ENCODE assay signal across 10 cellular contexts in the genomic region with DNA sequence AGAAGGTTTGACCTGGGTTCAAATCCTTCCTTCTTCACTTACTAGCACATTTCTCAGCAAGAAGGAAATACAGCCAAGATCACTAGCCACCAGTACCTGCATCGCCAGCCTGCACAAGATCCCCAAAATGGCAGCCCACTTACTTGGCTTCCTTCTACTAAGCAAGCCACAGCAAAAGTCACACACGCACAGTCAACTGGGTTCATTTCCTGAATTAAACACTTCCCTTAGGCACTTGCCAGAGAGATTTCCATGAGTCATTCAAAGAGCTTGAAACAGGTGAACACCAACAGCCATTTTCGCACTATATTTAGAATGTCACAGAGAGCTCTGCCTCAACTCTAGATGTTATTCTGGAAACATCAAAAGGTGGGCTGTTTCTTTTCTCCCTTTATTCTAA. TPM values are rescaled to one million over a fixed set of nuclear protein-coding genes. Genes with fewer than 3 reads are reported as not detected.
DNase-seq lines count a peak whose midpoint lies in the region; ATAC-seq, FAIRE-seq and TF ChIP-seq lines count a peak whose summit lies in the region.
"Had no signal": no experiment of that assay in that cellular context is flagged by ENCODE, and none has a peak within 500 bp of the region (broad histone marks: within the 10 kb centered on the region; RNA-seq: fewer than 3 reads in every experiment).

No MANE protein-coding gene starts in this region.

- no peak overlapping the region for H3K4me3 ChIP-seq in colonic mucosa

- no peaks in the 10 kb centered on the region for H3K36me3 ChIP-seq in colonic mucosa

- no peaks in the 10 kb centered on the region for H3K27me3 ChIP-seq in colonic mucosa

- FAIRE-seq in RCC 7860 (lab: Jason Lieb, UNC) (no peak), D721Med (lab: Jason Lieb, UNC) (no peak)

- no peaks in the 10 kb centered on the region for H3K4me1 ChIP-seq in colonic mucosa

- DNase-seq in GM10266 (ENCODE audit: extremely low spot score): peak; percentile 56
- DNase-seq in posterior vena cava (ENCODE audit: low spot score): peak; percentile 3
- DNase-seq in colonic mucosa: no peak
- DNase-seq in NCI-H2227 (lab: John Stamatoyannopoulos, UW; ENCODE audit: unreplicated experiment): no peak
- DNase-seq in RCC 7860 (ENCODE audit: low spot score): no peak
- DNase-seq in D721Med (ENCODE audit: insufficient read length, low spot score): no peak
- DNase-seq: NCI-H1417 treated with DMSO at 0.1 percent for 48 hours had no signal

- H3K9ac ChIP-seq in colonic mucosa (ENCODE audit: low read depth in 2 of 2, low read length in 2 of 2): no peak overlapping the region

- H3K27ac ChIP-seq in angular gyrus (ENCODE audit: low read depth, low read length) (peak overlapping the region; percentile 60), colonic mucosa (no peak overlapping the region)

- no peaks in the 10 kb centered on the region for H3K9me3 ChIP-seq in colonic mucosa

- TF ChIP-seq CTCF in GM10266 (IDR thresholded peaks at IDR 0.05; ENCODE audit: control insufficient read depth, insufficient read depth, low read depth, missing control alignments) (no peak), colonic mucosa (IDR thresholded peaks at IDR 0.05) (no peak), D721Med (IDR thresholded peaks at IDR 0.05; ENCODE audit: insufficient read depth, missing control alignments) (no peak)

- intact Hi-C loops in posterior vena cava (cut with DNase I): no loop called here
- intact Hi-C loops in colonic mucosa (cut with DNase I): no loop called here

- peak; percentile 50 for ATAC-seq in HG02884 (IDR thresholded peaks at IDR 0.05; ENCODE audit: unreplicated experiment)
- ATAC-seq: sciatic nerve had no signal

RNA-seq across cellular contexts. Expression of gene MGLL, which starts 42.6 kb away (rescaled TPM):
- 100 to 1,000 TPM; 107 to 216 TPM for total RNA-seq in posterior vena cava
- 100 to 1,000 TPM; 123 to 200 TPM for total RNA-seq in colonic mucosa

Comparison
In these comparisons a context has a peak if more than half of its experiments do, and no peak if none do; other contexts are left out.
1. DNase-seq: peak in GM10266 (single experiment) and posterior vena cava (single experiment); none in colonic mucosa (single experiment), NCI-H2227 (single experiment), RCC 7860 (single experiment) and D721Med (single experiment).